1 cellular context compared by ENCODE assay signal in the genomic region with DNA sequence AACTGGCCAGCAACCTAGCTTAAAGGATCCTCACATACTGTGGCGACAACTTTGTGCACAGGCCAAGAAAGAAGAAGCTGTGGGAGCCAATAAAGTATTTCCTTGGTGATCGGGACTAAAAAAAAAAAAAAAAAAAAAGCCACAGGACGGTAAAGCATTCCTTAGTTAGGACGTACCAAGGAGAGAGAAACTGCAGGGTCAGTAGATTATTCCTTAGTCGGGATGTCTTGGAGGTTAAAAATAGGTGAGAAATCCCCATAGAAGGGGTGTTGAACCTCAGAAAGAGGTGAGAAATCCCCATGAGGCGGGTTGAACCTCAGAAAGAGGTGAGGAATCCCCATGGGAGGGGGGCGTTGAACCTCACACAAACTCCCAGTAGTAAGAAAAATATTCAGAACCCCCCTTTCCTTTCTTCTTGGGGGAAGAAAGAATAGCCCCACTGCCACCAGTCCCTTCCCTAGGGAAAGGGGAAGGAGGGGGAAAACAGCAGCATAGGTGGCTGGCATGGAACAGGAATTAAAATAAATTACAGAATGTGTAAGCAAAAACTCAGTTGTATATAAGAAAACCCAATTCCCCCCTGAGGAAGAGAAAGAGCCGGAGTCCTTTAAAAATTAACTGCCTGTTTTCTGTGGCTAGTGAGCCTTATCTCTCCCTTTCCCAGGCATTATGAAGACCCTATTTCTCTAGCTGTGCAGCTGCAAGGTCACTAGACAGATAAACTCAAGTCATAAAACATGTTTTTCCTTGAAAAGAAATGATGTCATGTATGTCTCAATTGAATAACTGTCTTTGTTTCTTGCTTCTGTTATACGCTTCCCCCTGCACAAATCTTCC.
TF ChIP-seq lines count a peak whose summit lies in the region.

No MANE protein-coding gene starts in this region.

TF ChIP-seq in SK-N-SH, 30 proteins besides CTCF, POLR2A, EP300 and RAD21:
- no peak for TF ChIP-seq NRF1 (IDR thresholded peaks at IDR 0.05; ENCODE audit: low read depth, low read length)
- TF ChIP-seq YY1 (IDR thresholded peaks at IDR 0.05; ENCODE audit: low read depth): no peak
- no peak for TF ChIP-seq GATA2 (CRISPR knock-in tag; IDR thresholded peaks at IDR 0.05)
- TF ChIP-seq, protein P1, sequence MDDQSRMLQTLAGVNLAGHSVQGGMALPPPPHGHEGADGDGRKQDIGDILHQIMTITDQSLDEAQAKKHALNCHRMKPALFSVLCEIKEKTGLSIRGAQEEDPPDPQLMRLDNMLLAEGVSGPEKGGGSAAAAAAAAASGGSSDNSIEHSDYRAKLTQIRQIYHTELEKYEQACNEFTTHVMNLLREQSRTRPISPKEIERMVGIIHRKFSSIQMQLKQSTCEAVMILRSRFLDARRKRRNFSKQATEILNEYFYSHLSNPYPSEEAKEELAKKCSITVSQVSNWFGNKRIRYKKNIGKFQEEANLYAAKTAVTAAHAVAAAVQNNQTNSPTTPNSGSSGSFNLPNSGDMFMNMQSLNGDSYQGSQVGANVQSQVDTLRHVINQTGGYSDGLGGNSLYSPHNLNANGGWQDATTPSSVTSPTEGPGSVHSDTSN (IDR thresholded peaks at IDR 0.05): no peak
- TF ChIP-seq POLR2AphosphoS5 (IDR thresholded peaks at IDR 0.05; ENCODE audit: low read depth, low read length): no peak
- no peak for TF ChIP-seq SMC3 (IDR thresholded peaks at IDR 0.05; ENCODE audit: low read depth, low read length)
- TF ChIP-seq MEF2A (IDR thresholded peaks at IDR 0.05; ENCODE audit: borderline replicate concordance, low read depth): no peak
